14 cellular contexts compared by ENCODE assay signal in the genomic region with DNA sequence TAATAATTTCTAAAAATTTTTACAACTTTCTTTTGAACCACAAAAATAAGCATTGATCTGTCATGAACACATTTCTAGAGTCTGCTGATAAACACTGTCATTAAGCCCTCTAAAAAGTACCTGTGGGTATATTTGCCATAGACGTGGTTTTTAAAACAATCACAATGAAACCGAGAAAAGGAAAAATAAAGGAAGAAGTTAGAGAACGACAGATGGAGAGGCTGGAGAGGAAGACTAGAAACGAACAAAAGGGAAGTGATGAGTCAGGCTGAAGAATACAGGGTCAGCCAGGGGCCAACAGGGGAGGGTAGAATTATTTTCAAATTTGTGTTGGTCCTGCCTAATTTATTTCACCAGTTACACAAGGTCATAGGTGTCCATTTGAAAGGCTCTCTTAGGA.
A peak's percentile ranks its signal among the peaks of the same experiment; 100 is the strongest.
DNase-seq lines count a peak whose midpoint lies in the region; ATAC-seq, FAIRE-seq and TF ChIP-seq lines count a peak whose summit lies in the region.
"Had no signal": no experiment of that assay in that cellular context is flagged by ENCODE, and none has a peak within 500 bp of the region (broad histone marks: within the 10 kb centered on the region; RNA-seq: fewer than 3 reads in every experiment).

No MANE protein-coding gene starts in this region.

- H3K4me1 Mint-ChIP-seq in activated T-helper 1 cell treated with anti-CD3 and anti-CD28 coated beads, Interleukin-12 subunit alpha, Interleukin-12 subunit beta, Interleukin-2, Interleukin-4 antibody, amounts not matched to agents 30 ng/mL and 10 ng/mL and 1 ng/mL, durations not matched to agents 14 hours and 24 hours and 36 hours (ENCODE audit: low read depth), result peaks cover 8% of the 10 kb centered on the region

- SMC1A ChIA-PET in GM12878 (lab: Charles Lee; ENCODE audit: uncharacterized antibody, unreplicated experiment), result interaction anchor here (1.0 kb wide), 1 partner anchor 42 kb away, joined by 3 read pairs; no protein-coding TSS in a partner anchor

- no peak overlapping the region for H3K4me2 ChIP-seq in GM12878 (ENCODE audit: control insufficient read depth, insufficient read depth)

- no peak overlapping the region for H3K4me3 Mint-ChIP-seq in activated T-helper 1 cell treated with anti-CD3 and anti-CD28 coated beads, Interleukin-12 subunit alpha, Interleukin-12 subunit beta, Interleukin-2, Interleukin-4 antibody, amounts not matched to agents 30 ng/mL and 10 ng/mL and 1 ng/mL, durations not matched to agents 14 hours and 24 hours and 36 hours
- H3K4me3 Mint-ChIP-seq: T-helper 1 cell treated with Interleukin-12 subunit alpha and Interleukin-12 subunit beta and Interleukin-4 antibody, amounts not matched to agents 30 μg/mL and 1 μg/mL, for 36 hours had no signal

- no peak for TF ChIP-seq POLR2A in GM12878 (IDR thresholded peaks at IDR 0.05; ENCODE audit: low read depth, low read length)

- CTCF ChIA-PET in GM12878 (lab: Yijun Ruan, JAX), result interaction anchor here (0.9 to 1.8 kb wide), 5 partner anchors 8 to 261 kb away, joined by 3 to 8 read pairs (median 3); no protein-coding TSS in a partner anchor

- no peak overlapping the region for H3K27ac Mint-ChIP-seq in activated T-helper 1 cell treated with anti-CD3 and anti-CD28 coated beads, Interleukin-12 subunit alpha, Interleukin-12 subunit beta, Interleukin-2, Interleukin-4 antibody, amounts not matched to agents 30 ng/mL and 10 ng/mL and 1 ng/mL, durations not matched to agents 14 hours and 24 hours and 36 hours
- H3K27ac Mint-ChIP-seq: T-helper 1 cell treated with Interleukin-12 subunit alpha and Interleukin-12 subunit beta and Interleukin-4 antibody, amounts not matched to agents 30 μg/mL and 1 μg/mL, for 36 hours had no signal

- H3K4me3 ChIP-seq in GM12878, result 0 out of 2 replicates have a peak overlapping the region, but pooled peaks have one; percentile 9
- H3K4me3 ChIP-seq: cardiac muscle cell had no signal

- no peaks in the 10 kb centered on the region for H3K36me3 Mint-ChIP-seq in activated T-helper 1 cell treated with anti-CD3 and anti-CD28 coated beads, Interleukin-12 subunit alpha, Interleukin-12 subunit beta, Interleukin-2, Interleukin-4 antibody, amounts not matched to agents 30 ng/mL and 10 ng/mL and 1 ng/mL, durations not matched to agents 14 hours and 24 hours and 36 hours (ENCODE audit: low read depth)

- peak; percentile 63 for ATAC-seq in GM12878

- DNase-seq in A172 (ENCODE audit: low spot score) (peak; percentile 53), GM20000 (ENCODE audit: low spot score) (peak; percentile 28), NOMO-1 (lab: John Stamatoyannopoulos, UW; ENCODE audit: unreplicated experiment in 2 of 2) (peak; percentile 21 to 89), GM12878 (ENCODE audit: low read depth, low spot score) (peak; percentile 7), Ammon's horn (ENCODE audit: low spot score) (no peak), SHP77 (lab: John Stamatoyannopoulos, UW) (no peak), GDM1 (lab: John Stamatoyannopoulos, UW) (no peak)
- no peak for DNase-seq in activated T-helper 1 cell treated with anti-CD3 and anti-CD28 coated beads, Interleukin-12 subunit alpha, Interleukin-12 subunit beta, Interleukin-2, Interleukin-4 antibody, amounts not matched to agents 30 ng/mL and 10 ng/mL and 1 ng/mL, durations not matched to agents 14 hours and 24 hours and 36 hours (ENCODE audit: low spot score)
- DNase-seq: ACHN; activated T-cell treated with anti-CD3 and anti-CD28 coated beads, Interleukin-2, amount 50 U/mL, for 48 hours; nucleus accumbens; stimulated activated CD4-positive, alpha-beta T cell treated with anti-CD3 and anti-CD28 coated beads, Interleukin-1b, Interleukin-23, amount 100 ng/mL, for 48 hours had no signal

- H2AFZ ChIP-seq in GM12878 (ENCODE audit: control insufficient read depth, low read depth, low read length), result no peak overlapping the region

- no peaks in the 10 kb centered on the region for H4K20me1 ChIP-seq in GM12878 (ENCODE audit: control insufficient read depth, insufficient read depth)

- H3K9me3 Mint-ChIP-seq in activated T-helper 1 cell treated with anti-CD3 and anti-CD28 coated beads, Interleukin-12 subunit alpha, Interleukin-12 subunit beta, Interleukin-2, Interleukin-4 antibody, amounts not matched to agents 30 ng/mL and 10 ng/mL and 1 ng/mL, durations not matched to agents 14 hours and 24 hours and 36 hours, result no peaks in the 10 kb centered on the region
- H3K9me3 Mint-ChIP-seq: T-helper 1 cell treated with Interleukin-12 subunit alpha and Interleukin-12 subunit beta and Interleukin-4 antibody, amounts not matched to agents 30 μg/mL and 1 μg/mL, for 36 hours had no signal

- in situ Hi-C loops in GM12878 (cut with MboI), result no loop called here

- TF ChIP-seq RAD21 in GM12878 (IDR thresholded peaks at IDR 0.05; ENCODE audit: insufficient read depth, low read depth, low read length), result no peak

- no peaks in the 10 kb centered on the region for H3K79me2 ChIP-seq in GM12878 (ENCODE audit: control insufficient read depth, insufficient read depth, low read length)

- POLR2A ChIA-PET in GM12878 (lab: Charles Lee), result no interaction called here

- peaks cover 9% of the 10 kb centered on the region for H3K4me1 ChIP-seq in GM12878 (ENCODE audit: control insufficient read depth, insufficient read depth, low read length)

- H3K36me3 ChIP-seq in GM12878 (ENCODE audit: control insufficient read depth in 2 of 2, insufficient read depth in 2 of 2, low read length in 1 of 2), result no peaks in the 10 kb centered on the region
- H3K36me3 ChIP-seq: cardiac muscle cell had no signal

- peaks cover 6% of the 10 kb centered on the region for H3K27me3 Mint-ChIP-seq in activated T-helper 1 cell treated with anti-CD3 and anti-CD28 coated beads, Interleukin-12 subunit alpha, Interleukin-12 subunit beta, Interleukin-2, Interleukin-4 antibody, amounts not matched to agents 30 ng/mL and 10 ng/mL and 1 ng/mL, durations not matched to agents 14 hours and 24 hours and 36 hours (ENCODE audit: insufficient read depth)

- TF ChIP-seq EP300 in GM12878 (IDR thresholded peaks at IDR 0.05; ENCODE audit: borderline replicate concordance in 1 of 2, control insufficient read depth in 1 of 2, low read depth in 2 of 2, low read length in 2 of 2), result peak; percentile 45 to 56; a peak in 2 of 4 replicates

- no TSS peak for BruUV-seq in GM12878 (replicated peaks; lab: Mats Ljungman, UMichigan)

- 1% methylated on average over 4 of the region's 4 CpGs for WGBS in GM12878 (ENCODE audit: insufficient coverage, insufficient replicate concordance, low lambda C conversion rate, missing lambda C conversion rate)

- intact Hi-C loops in GM12878 (cut with micrococcal nuclease; ENCODE audit: unreplicated experiment), result loop anchor here (5.0 kb wide), 1 partner anchor 123 kb away; no protein-coding TSS in a partner anchor
- intact Hi-C loops in activated T-helper 1 cell treated with anti-CD3 and anti-CD28 coated beads, Interleukin-12 subunit alpha, Interleukin-12 subunit beta, Interleukin-2, Interleukin-4 antibody, amounts not matched to agents 30 ng/mL and 10 ng/mL and 1 ng/mL, durations not matched to agents 14 hours and 24 hours and 36 hours (cut with micrococcal nuclease), result loop anchor here (2.0 kb wide), 1 partner anchor 43 kb away; no protein-coding TSS in a partner anchor

- H3K27me3 ChIP-seq in GM12878 (replicated peaks in 1 of 2; ENCODE audit: control insufficient read depth in 2 of 2, insufficient read depth in 2 of 2, low read length in 1 of 2), result no peaks in the 10 kb centered on the region; a peak in 1 of 4 replicates
- H3K27me3 ChIP-seq: cardiac muscle cell had no signal

- no peak for TF ChIP-seq CTCF in GM20000 (IDR thresholded peaks at IDR 0.05; ENCODE audit: extremely low read depth, missing control alignments)
- no peak for TF ChIP-seq CTCF in GM12878 (IDR thresholded peaks at IDR 0.05 in 2 of 3, conservative IDR thresholded peaks at IDR 0.05 in 1 of 3; ENCODE audit: control insufficient read depth in 2 of 3, extremely low read depth in 1 of 3, insufficient read depth in 1 of 3, low read depth in 3 of 3, low read length in 3 of 3)

- FAIRE-seq in GM12878 (lab: Jason Lieb, UNC), result no peak

- RAD21 ChIA-PET in GM12878 (lab: Charles Lee; ENCODE audit: unreplicated experiment), result no interaction called here

- H3K9me3 ChIP-seq in GM12878 (replicated peaks; ENCODE audit: control insufficient read depth, insufficient read depth, low read length), result no peaks in the 10 kb centered on the region

- no peak overlapping the region for H3K27ac ChIP-seq in GM12878 (ENCODE audit: control insufficient read depth, insufficient read depth)
- H3K27ac ChIP-seq: cardiac muscle cell had no signal

- no peak overlapping the region for H3K9ac ChIP-seq in GM12878 (ENCODE audit: control insufficient read depth, insufficient read depth, low read length)

TF ChIP-seq in GM12878, 131 proteins besides CTCF, POLR2A, EP300 and RAD21 (continues in another document):
- TF ChIP-seq YBX1 (IDR thresholded peaks at IDR 0.05), result no peak
- TF ChIP-seq BACH1 (IDR thresholded peaks at IDR 0.05; ENCODE audit: borderline replicate concordance), result no peak
- no peak for TF ChIP-seq HDAC6 (IDR thresholded peaks at IDR 0.05; ENCODE audit: unreplicated experiment)
- TF ChIP-seq, protein P1, sequence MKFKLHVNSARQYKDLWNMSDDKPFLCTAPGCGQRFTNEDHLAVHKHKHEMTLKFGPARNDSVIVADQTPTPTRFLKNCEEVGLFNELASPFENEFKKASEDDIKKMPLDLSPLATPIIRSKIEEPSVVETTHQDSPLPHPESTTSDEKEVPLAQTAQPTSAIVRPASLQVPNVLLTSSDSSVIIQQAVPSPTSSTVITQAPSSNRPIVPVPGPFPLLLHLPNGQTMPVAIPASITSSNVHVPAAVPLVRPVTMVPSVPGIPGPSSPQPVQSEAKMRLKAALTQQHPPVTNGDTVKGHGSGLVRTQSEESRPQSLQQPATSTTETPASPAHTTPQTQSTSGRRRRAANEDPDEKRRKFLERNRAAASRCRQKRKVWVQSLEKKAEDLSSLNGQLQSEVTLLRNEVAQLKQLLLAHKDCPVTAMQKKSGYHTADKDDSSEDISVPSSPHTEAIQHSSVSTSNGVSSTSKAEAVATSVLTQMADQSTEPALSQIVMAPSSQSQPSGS (IDR thresholded peaks at IDR 0.05; ENCODE audit: low read length), result peak; percentile 76; the same call in 1 of the 2 replicates
- TF ChIP-seq STAT1 (conservative IDR thresholded peaks at IDR 0.05), result no peak
- no peak for TF ChIP-seq POU2F2 (IDR thresholded peaks at IDR 0.05; ENCODE audit: borderline replicate concordance, low read depth, low read length)
- no peak for TF ChIP-seq TBL1XR1 (IDR thresholded peaks at IDR 0.05; ENCODE audit: low read depth, low read length)
- TF ChIP-seq RB1 (IDR thresholded peaks at IDR 0.05; ENCODE audit: borderline replicate concordance), result no peak
- TF ChIP-seq DPF2 (IDR thresholded peaks at IDR 0.05), result peak; percentile 63; the same call in 1 of the 2 replicates

Comparison
In these comparisons a context has a peak if more than half of its experiments do, and no peak if none do; other contexts are left out.
1. DNase-seq: peak in A172 (single experiment), GM20000 (single experiment), NOMO-1 (2 of 2) and GM12878 (single experiment); none in activated T-helper 1 cell treated with anti-CD3 and anti-CD28 coated beads, Interleukin-12 subunit alpha, Interleukin-12 subunit beta, Interleukin-2, Interleukin-4 antibody, amounts not matched to agents 30 ng/mL and 10 ng/mL and 1 ng/mL, durations not matched to agents 14 hours and 24 hours and 36 hours (single experiment), Ammon's horn (single experiment), SHP77 (0 of 2) and GDM1 (single experiment).